In genomic region chr9:122498883-122499288, GRCh38 we compare ENCODE assay signal across 8 cellular contexts. TPM values are rescaled to one million over a fixed set of nuclear protein-coding genes. Genes with fewer than 3 reads are reported as not detected.
A peak's percentile ranks its signal among the peaks of the same experiment; 100 is the strongest.
DNase-seq lines count a peak whose midpoint lies in the region; ATAC-seq and TF ChIP-seq lines count a peak whose summit lies in the region.

No MANE protein-coding gene starts in this region.

- no peaks in the 10 kb centered on the region for H3K9me2 ChIP-seq in PC-9 (ENCODE audit: insufficient read depth)

- peaks cover 2% of the 10 kb centered on the region for H3K4me1 Mint-ChIP-seq in activated naive CD8-positive, alpha-beta T cell treated with anti-CD3 and anti-CD28 coated beads, Interleukin-2, amount 10 ng/mL, durations not matched to agents 7 days and 5 days
- H3K4me1 Mint-ChIP-seq in activated naive CD8-positive, alpha-beta T cell treated with anti-CD3 and anti-CD28 coated beads for 36 hours, result no peaks in the 10 kb centered on the region

- no peak overlapping the region for H3K4me3 ChIP-seq in PC-9
- H3K4me3 ChIP-seq in colonic mucosa, result no peak overlapping the region

- no peaks in the 10 kb centered on the region for H3K36me3 ChIP-seq in PC-9 (ENCODE audit: low read depth)
- H3K36me3 ChIP-seq in colonic mucosa, result no peaks in the 10 kb centered on the region

- H3K4me1 ChIP-seq in PC-9 (replicated peaks; ENCODE audit: insufficient read depth) (no peaks in the 10 kb centered on the region), colonic mucosa (no peaks in the 10 kb centered on the region)

- peak; percentile 61 for ATAC-seq in activated naive CD8-positive, alpha-beta T cell treated with anti-CD3 and anti-CD28 coated beads, Interleukin-2, amount 10 ng/mL, durations not matched to agents 7 days and 5 days (ENCODE audit: low read depth)
- peak; percentile 87 for ATAC-seq in HG03103 (IDR thresholded peaks at IDR 0.05; ENCODE audit: low read depth, unreplicated experiment)
- no peak for ATAC-seq in activated CD4-positive, CD25-positive, alpha-beta regulatory T cell treated with anti-CD3 and anti-CD28 coated beads, Interleukin-2, amount 50 U/mL, for 24 hours
- ATAC-seq in GM18511 (IDR thresholded peaks at IDR 0.05; ENCODE audit: unreplicated experiment), result no peak

- no peaks in the 10 kb centered on the region for H3K36me3 Mint-ChIP-seq in activated naive CD8-positive, alpha-beta T cell treated with anti-CD3 and anti-CD28 coated beads, Interleukin-2, amount 10 ng/mL, durations not matched to agents 7 days and 5 days
- H3K36me3 Mint-ChIP-seq in activated naive CD8-positive, alpha-beta T cell treated with anti-CD3 and anti-CD28 coated beads for 36 hours, result peaks cover 9% of the 10 kb centered on the region

- peak; percentile 36 for DNase-seq in activated naive CD8-positive, alpha-beta T cell treated with anti-CD3 and anti-CD28 coated beads, Interleukin-2, amount 10 ng/mL, durations not matched to agents 7 days and 5 days
- no peak for DNase-seq in activated naive CD8-positive, alpha-beta T cell treated with anti-CD3 and anti-CD28 coated beads for 36 hours
- DNase-seq in PC-9 (peak in 1 of 2 experiments; percentile 31), colonic mucosa (no peak), myocyte (ENCODE audit: low read depth) (peak; percentile 45)

- CTCF ChIA-PET in PC-9 (lab: Charles Lee), result interaction anchor here (0.5 kb wide), 1 partner anchor 381 kb away, joined by 3 read pairs; no protein-coding TSS in a partner anchor

- no TSS peak for BruUV-seq in PC-9 (replicated peaks; lab: Mats Ljungman, UMichigan)

- H3K79me2 ChIP-seq in PC-9 (ENCODE audit: low read depth), result no peaks in the 10 kb centered on the region

- intact Hi-C loops in PC-9 (cut with micrococcal nuclease; ENCODE audit: unreplicated experiment), result loop anchor here (1.0 kb wide), 1 partner anchor 311 kb away; no protein-coding TSS in a partner anchor
- intact Hi-C loops in colonic mucosa (cut with DNase I), result no loop called here

- POLR2A ChIA-PET in activated naive CD8-positive, alpha-beta T cell treated with anti-CD3 and anti-CD28 coated beads, Interleukin-2, amount 10 ng/mL, durations not matched to agents 7 days and 5 days (lab: Charles Lee), result interaction anchor here (1.4 kb wide), 1 partner anchor 309 kb away, joined by 4 read pairs; no protein-coding TSS in a partner anchor
- POLR2A ChIA-PET in PC-9 (lab: Charles Lee; ENCODE audit: unreplicated experiment), result interaction anchor here (0.6 kb wide), 3 partner anchors 310 to 406 kb away, joined by 3 to 4 read pairs (median 3); partner anchors contain the start of gene RC3H2

- no peak overlapping the region for H2AFZ ChIP-seq in PC-9

- peaks cover 7% of the 10 kb centered on the region for H3K27me3 Mint-ChIP-seq in activated naive CD8-positive, alpha-beta T cell treated with anti-CD3 and anti-CD28 coated beads, Interleukin-2, amount 10 ng/mL, durations not matched to agents 7 days and 5 days
- H3K27me3 Mint-ChIP-seq in activated naive CD8-positive, alpha-beta T cell treated with anti-CD3 and anti-CD28 coated beads for 36 hours, result peaks cover 12% of the 10 kb centered on the region

- H3K27ac Mint-ChIP-seq in activated naive CD8-positive, alpha-beta T cell treated with anti-CD3 and anti-CD28 coated beads, Interleukin-2, amount 10 ng/mL, durations not matched to agents 7 days and 5 days, result no peak overlapping the region
- H3K27ac Mint-ChIP-seq in activated naive CD8-positive, alpha-beta T cell treated with anti-CD3 and anti-CD28 coated beads for 36 hours, result no peak overlapping the region

- TF ChIP-seq CTCF in PC-9 (conservative IDR thresholded peaks at IDR 0.05) (peak; percentile 76), colonic mucosa (IDR thresholded peaks at IDR 0.05) (peak; percentile 63)

- no peak overlapping the region for H3K4me3 Mint-ChIP-seq in activated naive CD8-positive, alpha-beta T cell treated with anti-CD3 and anti-CD28 coated beads, Interleukin-2, amount 10 ng/mL, durations not matched to agents 7 days and 5 days
- no peak overlapping the region for H3K4me3 Mint-ChIP-seq in activated naive CD8-positive, alpha-beta T cell treated with anti-CD3 and anti-CD28 coated beads for 36 hours

- no peaks in the 10 kb centered on the region for H3K9me3 ChIP-seq in PC-9 (ENCODE audit: insufficient read depth, low read depth)
- no peaks in the 10 kb centered on the region for H3K9me3 ChIP-seq in colonic mucosa

- H3K9me3 Mint-ChIP-seq in activated naive CD8-positive, alpha-beta T cell treated with anti-CD3 and anti-CD28 coated beads, Interleukin-2, amount 10 ng/mL, durations not matched to agents 7 days and 5 days, result peaks cover under 1% of the 10 kb centered on the region
- H3K9me3 Mint-ChIP-seq in activated naive CD8-positive, alpha-beta T cell treated with anti-CD3 and anti-CD28 coated beads for 36 hours, result peaks cover 13% of the 10 kb centered on the region

- H3F3A ChIP-seq in PC-9 (ENCODE audit: insufficient read depth, low read depth), result no peaks in the 10 kb centered on the region

- no peak overlapping the region for H3K9ac ChIP-seq in colonic mucosa (ENCODE audit: low read depth in 2 of 2, low read length in 2 of 2)

- no peaks in the 10 kb centered on the region for H4K20me1 ChIP-seq in PC-9 (ENCODE audit: insufficient read depth)

- no peak overlapping the region for H3K4me2 ChIP-seq in PC-9

- H3K27me3 ChIP-seq in PC-9 (ENCODE audit: insufficient read depth, low read depth) (peaks cover 11% of the 10 kb centered on the region), colonic mucosa (no peaks in the 10 kb centered on the region)

- no peak overlapping the region for H3K27ac ChIP-seq in PC-9
- H3K27ac ChIP-seq in colonic mucosa, result no peak overlapping the region

RNA-seq across cellular contexts. Expression of gene OR1J2, which starts 11.7 kb away (rescaled TPM):
- not detected for total RNA-seq in activated naive CD8-positive, alpha-beta T cell treated with anti-CD3 and anti-CD28 coated beads, Interleukin-2, amount 10 ng/mL, durations not matched to agents 7 days and 5 days
- total RNA-seq in activated naive CD8-positive, alpha-beta T cell treated with anti-CD3 and anti-CD28 coated beads for 36 hours, result under 1 TPM in 1 of 2 experiments, not detected in 1; 0.23 TPM
- total RNA-seq in PC-9 (2021) (not detected in 2 replicates), colonic mucosa (not detected), myocyte (not detected in 2 replicates)
- not detected for polyA plus RNA-seq in myocyte (2012)

RNA-seq across cellular contexts. Expression of gene OR1J4, which starts 20.1 kb away (rescaled TPM):
- under 1 TPM in 1 of 2 experiments, not detected in 1; 0.44 TPM for total RNA-seq in activated naive CD8-positive, alpha-beta T cell treated with anti-CD3 and anti-CD28 coated beads, Interleukin-2, amount 10 ng/mL, durations not matched to agents 7 days and 5 days
- not detected for total RNA-seq in activated naive CD8-positive, alpha-beta T cell treated with anti-CD3 and anti-CD28 coated beads for 36 hours
- total RNA-seq in PC-9 (2021) (not detected in 2 replicates), colonic mucosa (not detected), myocyte (not detected in 2 replicates)
- polyA plus RNA-seq in myocyte (2012), result not detected

RNA-seq across cellular contexts. Expression of gene OR1J1, which starts 21.2 kb away (rescaled TPM):
- total RNA-seq in activated naive CD8-positive, alpha-beta T cell treated with anti-CD3 and anti-CD28 coated beads, Interleukin-2, amount 10 ng/mL, durations not matched to agents 7 days and 5 days, result not detected
- not detected for total RNA-seq in activated naive CD8-positive, alpha-beta T cell treated with anti-CD3 and anti-CD28 coated beads for 36 hours
- total RNA-seq in PC-9 (2021) (not detected in 2 replicates), colonic mucosa (not detected), myocyte (not detected in 2 replicates)
- not detected for polyA plus RNA-seq in myocyte (2012)

RNA-seq across cellular contexts. Expression of gene OR1N1, which starts 28.2 kb away (rescaled TPM):
- not detected for total RNA-seq in activated naive CD8-positive, alpha-beta T cell treated with anti-CD3 and anti-CD28 coated beads, Interleukin-2, amount 10 ng/mL, durations not matched to agents 7 days and 5 days
- not detected for total RNA-seq in activated naive CD8-positive, alpha-beta T cell treated with anti-CD3 and anti-CD28 coated beads for 36 hours
- total RNA-seq in PC-9 (2021), result not detected in 2 replicates
- not detected for total RNA-seq in colonic mucosa
- not detected in 2 replicates for total RNA-seq in myocyte
- not detected for polyA plus RNA-seq in myocyte (2012)

RNA-seq across cellular contexts. Expression of gene OR1N2, which starts 54.0 kb away (rescaled TPM):
- total RNA-seq in activated naive CD8-positive, alpha-beta T cell treated with anti-CD3 and anti-CD28 coated beads, Interleukin-2, amount 10 ng/mL, durations not matched to agents 7 days and 5 days, result under 1 TPM in 1 of 2 experiments, not detected in 1; 0.30 TPM
- not detected for total RNA-seq in activated naive CD8-positive, alpha-beta T cell treated with anti-CD3 and anti-CD28 coated beads for 36 hours
- total RNA-seq in PC-9 (2021) (not detected in 2 replicates), colonic mucosa (not detected), myocyte (not detected in 2 replicates)
- polyA plus RNA-seq in myocyte (2012), result not detected

Comparison
In these comparisons a context has a peak if more than half of its experiments do, and no peak if none do; other contexts are left out.
1. DNase-seq: peak in activated naive CD8-positive, alpha-beta T cell treated with anti-CD3 and anti-CD28 coated beads, Interleukin-2, amount 10 ng/mL, durations not matched to agents 7 days and 5 days (single experiment) and myocyte (single experiment); none in activated naive CD8-positive, alpha-beta T cell treated with anti-CD3 and anti-CD28 coated beads for 36 hours (single experiment) and colonic mucosa (single experiment).
2. ATAC-seq: peak in activated naive CD8-positive, alpha-beta T cell treated with anti-CD3 and anti-CD28 coated beads, Interleukin-2, amount 10 ng/mL, durations not matched to agents 7 days and 5 days (single experiment) and HG03103 (single experiment); none in activated CD4-positive, CD25-positive, alpha-beta regulatory T cell treated with anti-CD3 and anti-CD28 coated beads, Interleukin-2, amount 50 U/mL, for 24 hours (0 of 2) and GM18511 (single experiment).